13 cellular contexts compared by ENCODE assay signal in the genomic region with DNA sequence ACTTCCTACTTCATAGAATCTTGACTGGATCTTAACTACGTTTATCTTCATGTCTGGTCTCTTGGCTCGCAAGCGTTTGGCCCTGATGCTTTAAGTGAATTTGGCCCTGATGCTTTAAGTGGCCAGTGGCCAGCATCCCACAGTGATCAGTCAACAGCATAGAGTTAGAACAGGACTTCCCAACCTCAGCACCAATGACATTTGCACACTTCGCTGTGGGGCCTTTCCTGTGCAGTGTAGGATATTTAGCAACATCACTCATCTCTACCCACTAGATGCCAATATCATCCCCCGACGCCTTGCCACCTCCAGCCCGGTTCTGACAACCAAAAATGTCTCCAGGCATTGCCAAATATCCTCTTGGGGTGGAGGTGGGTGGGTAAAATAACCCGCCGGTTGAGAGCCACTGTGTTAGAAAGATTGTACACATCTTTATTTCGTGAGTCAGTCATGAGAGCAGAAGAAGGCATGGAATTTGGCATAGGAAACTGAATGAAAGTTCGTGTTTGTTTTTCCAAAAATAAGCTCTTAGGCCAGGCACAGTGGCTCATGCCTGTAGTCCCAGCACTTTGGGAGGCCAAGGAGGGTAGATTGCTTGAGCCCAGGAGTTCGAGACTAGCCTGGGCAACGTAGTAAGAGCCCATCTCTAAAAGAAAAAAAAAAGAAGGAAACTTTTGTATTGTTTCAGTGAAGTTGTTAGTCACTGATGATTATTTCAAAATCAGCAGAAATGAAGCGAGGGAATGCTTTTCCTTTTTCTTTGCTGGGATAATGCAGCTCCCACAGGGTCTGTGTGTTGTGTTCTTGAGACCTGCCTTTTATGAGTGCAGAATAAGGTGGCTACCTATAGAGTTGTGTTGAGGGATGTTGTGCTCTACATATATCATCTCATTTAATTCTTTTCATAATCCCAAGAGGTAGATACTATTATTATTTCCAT. TPM values are rescaled to one million over a fixed set of nuclear protein-coding genes. Genes with fewer than 3 reads are reported as not detected.
DNase-seq lines count a peak whose midpoint lies in the region; ATAC-seq and TF ChIP-seq lines count a peak whose summit lies in the region.
"Had no signal": no experiment of that assay in that cellular context is flagged by ENCODE, and none has a peak within 500 bp of the region (broad histone marks: within the 10 kb centered on the region; RNA-seq: fewer than 3 reads in every experiment).

No MANE protein-coding gene starts in this region.

- no peaks in the 10 kb centered on the region for H3K9me3 Mint-ChIP-seq in stimulated activated naive B cell treated with anti-CD40 and anti-IgM and Interleukin-4, amounts not matched to agents 10 μg/mL and 1 μg/mL and 100 μg/mL, for 72 hours
- H3K9me3 Mint-ChIP-seq: activated CD8-positive, alpha-beta T cell treated with anti-CD3 and anti-CD28 coated beads for 36 hours; immature natural killer cell had no signal

- no peaks in the 10 kb centered on the region for H3K9me2 ChIP-seq in PC-9 (ENCODE audit: insufficient read depth)

- BruUV-seq in PC-9 (replicated peaks; lab: Mats Ljungman, UMichigan): no TSS peak

- H3K9me3 ChIP-seq in PC-9 (ENCODE audit: insufficient read depth, low read depth): no peaks in the 10 kb centered on the region
- H3K9me3 ChIP-seq: testis had no signal

- no peak overlapping the region for H3K4me3 ChIP-seq in PC-9
- no peak overlapping the region for H3K4me3 ChIP-seq in fibroblast of mammary gland (ENCODE audit: control insufficient read depth, low read depth, low read length)
- H3K4me3 ChIP-seq: testis had no signal

- peaks cover 7 to 9% of the 10 kb centered on the region in 2 donors for H3K4me1 Mint-ChIP-seq in stimulated activated naive B cell treated with anti-CD40 and anti-IgM and Interleukin-4, amounts not matched to agents 10 μg/mL and 1 μg/mL and 100 μg/mL, for 72 hours
- H3K4me1 Mint-ChIP-seq: immature natural killer cell had no signal

- no peak overlapping the region for H3K4me3 Mint-ChIP-seq in stimulated activated naive B cell treated with anti-CD40 and anti-IgM and Interleukin-4, amounts not matched to agents 10 μg/mL and 1 μg/mL and 100 μg/mL, for 72 hours
- H3K4me3 Mint-ChIP-seq: activated CD8-positive, alpha-beta T cell treated with anti-CD3 and anti-CD28 coated beads for 36 hours; activated naive CD8-positive, alpha-beta T cell; immature natural killer cell had no signal

- peaks cover 12% of the 10 kb centered on the region for H3F3A ChIP-seq in PC-9 (ENCODE audit: insufficient read depth, low read depth)

- peak overlapping the region; percentile 75 for H3K27ac ChIP-seq in PC-9
- H3K27ac ChIP-seq: testis had no signal

- no peaks in the 10 kb centered on the region for H3K36me3 ChIP-seq in PC-9 (ENCODE audit: low read depth)

- ATAC-seq in stimulated activated naive B cell treated with anti-CD40 and anti-IgM and Interleukin-4, amounts not matched to agents 10 μg/mL and 1 μg/mL and 100 μg/mL, for 72 hours (replicated peaks): no peak
- ATAC-seq: activated CD8-positive, alpha-beta T cell treated with anti-CD3 and anti-CD28 coated beads for 36 hours had no signal

- H2AFZ ChIP-seq in PC-9: no peak overlapping the region

- no peaks in the 10 kb centered on the region for H4K20me1 ChIP-seq in PC-9 (ENCODE audit: insufficient read depth)

- CTCF ChIA-PET in PC-9 (lab: Charles Lee): no interaction called here
- CTCF ChIA-PET in GM10248 (lab: Yijun Ruan, JAX): no interaction called here

- peak; percentile 20 for DNase-seq in GM04504 (ENCODE audit: low read depth)
- peak; percentile 29 to 63 for DNase-seq in PC-9
- peak; percentile 95 for DNase-seq in fibroblast of mammary gland (ENCODE audit: low read depth)
- DNase-seq in stimulated activated naive B cell treated with anti-CD40 and anti-IgM and Interleukin-4, amounts not matched to agents 10 μg/mL and 1 μg/mL and 100 μg/mL, for 72 hours: no peak
- no peak for DNase-seq in stimulated activated CD4-positive, alpha-beta T cell treated with anti-CD3 and anti-CD28 coated beads, Interleukin-2, amount 100 ng/mL, for 24 hours
- no peak for DNase-seq in GM10248 (ENCODE audit: extremely low spot score)
- DNase-seq in activated CD4-positive, alpha-beta T cell treated with anti-CD3 and anti-CD28 coated beads, Interleukin-2, amount 50 U/mL, for 48 hours: no peak
- DNase-seq: activated CD8-positive, alpha-beta T cell treated with anti-CD3 and anti-CD28 coated beads for 36 hours; DMS79; immature natural killer cell; KBM-7; testis had no signal

- H3K79me2 ChIP-seq in PC-9 (ENCODE audit: low read depth): no peaks in the 10 kb centered on the region

- POLR2A ChIA-PET in PC-9 (lab: Charles Lee; ENCODE audit: unreplicated experiment) (no interaction called here), GM10248 (lab: Yijun Ruan, JAX) (no interaction called here)

- peaks cover 17% of the 10 kb centered on the region for H3K4me1 ChIP-seq in PC-9 (replicated peaks; ENCODE audit: insufficient read depth)
- H3K4me1 ChIP-seq: testis had no signal

- H3K27me3 ChIP-seq in PC-9 (ENCODE audit: insufficient read depth, low read depth): no peaks in the 10 kb centered on the region
- H3K27me3 ChIP-seq: testis had no signal

- H3K27me3 Mint-ChIP-seq in stimulated activated naive B cell treated with anti-CD40 and anti-IgM and Interleukin-4, amounts not matched to agents 10 μg/mL and 1 μg/mL and 100 μg/mL, for 72 hours: no peaks in the 10 kb centered on the region
- H3K27me3 Mint-ChIP-seq: activated CD8-positive, alpha-beta T cell treated with anti-CD3 and anti-CD28 coated beads for 36 hours; activated naive CD8-positive, alpha-beta T cell had no signal

- no peak for TF ChIP-seq CTCF in PC-9 (conservative IDR thresholded peaks at IDR 0.05)
- TF ChIP-seq CTCF in fibroblast of mammary gland (conservative IDR thresholded peaks at IDR 0.05; ENCODE audit: control insufficient read depth, insufficient read depth, low read depth, low read length): no peak
- no peak for TF ChIP-seq CTCF in GM10248 (IDR thresholded peaks at IDR 0.05; ENCODE audit: control extremely low read depth, extremely low read depth, low read depth, missing control alignments)

- intact Hi-C loops in PC-9 (cut with micrococcal nuclease; ENCODE audit: unreplicated experiment): no loop called here

- peak overlapping the region; percentile 32 for H3K4me2 ChIP-seq in PC-9

- no peaks in the 10 kb centered on the region for H3K36me3 Mint-ChIP-seq in stimulated activated naive B cell treated with anti-CD40 and anti-IgM and Interleukin-4, amounts not matched to agents 10 μg/mL and 1 μg/mL and 100 μg/mL, for 72 hours
- H3K36me3 Mint-ChIP-seq: activated naive CD8-positive, alpha-beta T cell; immature natural killer cell had no signal

- H3K27ac Mint-ChIP-seq in stimulated activated naive B cell treated with anti-CD40 and anti-IgM and Interleukin-4, amounts not matched to agents 10 μg/mL and 1 μg/mL and 100 μg/mL, for 72 hours: peak overlapping the region; percentile 56
- H3K27ac Mint-ChIP-seq: activated CD8-positive, alpha-beta T cell treated with anti-CD3 and anti-CD28 coated beads for 36 hours; activated naive CD8-positive, alpha-beta T cell; immature natural killer cell had no signal

RNA-seq across cellular contexts. Expression of gene TM4SF20, which starts 12.0 kb away (rescaled TPM):
- total RNA-seq in PC-9 (2021): not detected in 2 replicates
- total RNA-seq: activated CD8-positive, alpha-beta T cell treated with anti-CD3 and anti-CD28 coated beads for 36 hours had no signal

RNA-seq across cellular contexts. Expression of gene SCYGR1, which starts 20.6 kb away (rescaled TPM):
- not detected in 2 replicates for total RNA-seq in PC-9 (2021)
- total RNA-seq: activated CD8-positive, alpha-beta T cell treated with anti-CD3 and anti-CD28 coated beads for 36 hours; testis had no signal

RNA-seq across cellular contexts. Expression of gene MFF, which starts 42.1 kb away (rescaled TPM):
- 141 and 144 TPM in 2 replicates for total RNA-seq in PC-9 (2021)

Comparison
In these comparisons a context has a peak if more than half of its experiments do, and no peak if none do; other contexts are left out.
1. DNase-seq: peak in GM04504 (single experiment), PC-9 (2 of 2) and fibroblast of mammary gland (single experiment); none in stimulated activated naive B cell treated with anti-CD40 and anti-IgM and Interleukin-4, amounts not matched to agents 10 μg/mL and 1 μg/mL and 100 μg/mL, for 72 hours (single experiment), stimulated activated CD4-positive, alpha-beta T cell treated with anti-CD3 and anti-CD28 coated beads, Interleukin-2, amount 100 ng/mL, for 24 hours (0 of 2), GM10248 (single experiment) and activated CD4-positive, alpha-beta T cell treated with anti-CD3 and anti-CD28 coated beads, Interleukin-2, amount 50 U/mL, for 48 hours (0 of 2).